22 cellular contexts compared by ENCODE assay signal in genomic region chr15:92651877-92652575, GRCh38. TPM values are rescaled to one million over a fixed set of nuclear protein-coding genes. Genes with fewer than 3 reads are reported as not detected.
DNase-seq lines count a peak whose midpoint lies in the region; ATAC-seq and TF ChIP-seq lines count a peak whose summit lies in the region.
"Had no signal": no experiment of that assay in that cellular context is flagged by ENCODE, and none has a peak within 500 bp of the region (broad histone marks: within the 10 kb centered on the region; RNA-seq: fewer than 3 reads in every experiment).

No MANE protein-coding gene starts in this region.

- TF ChIP-seq CTCF in right atrium auricular region (IDR thresholded peaks at IDR 0.05) (no peak), heart left ventricle (IDR thresholded peaks at IDR 0.05) (no peak), endothelial cell (IDR thresholded peaks at IDR 0.05; ENCODE audit: unreplicated experiment) (no peak), osteocyte (IDR thresholded peaks at IDR 0.05) (no peak)

- peaks cover 66% of the 10 kb centered on the region for H3K4me1 Mint-ChIP-seq in endothelial cell (ENCODE audit: unreplicated experiment)
- H3K4me1 Mint-ChIP-seq in osteocyte (ENCODE audit: unreplicated experiment): peaks cover 24% of the 10 kb centered on the region
- H3K4me1 Mint-ChIP-seq in T-helper 2 cell treated with Interferon-gamma antibody and Interleukin-4, amounts not matched to agents 5 μg/mL and 100 μg/mL, for 36 hours (ENCODE audit: low read depth): peaks cover 5% of the 10 kb centered on the region
- H3K4me1 Mint-ChIP-seq: central memory CD8-positive, alpha-beta T cell had no signal

- ATAC-seq in heart left ventricle (no peak), HG03521 (IDR thresholded peaks at IDR 0.05; ENCODE audit: unreplicated experiment) (no peak)
- ATAC-seq: naive thymus-derived CD8-positive, alpha-beta T cell; sciatic nerve had no signal

- H3K27ac ChIP-seq in right atrium auricular region (no peak overlapping the region), heart left ventricle (no peak overlapping the region)

- H3K36me3 ChIP-seq in right atrium auricular region (no peaks in the 10 kb centered on the region), heart left ventricle (no peaks in the 10 kb centered on the region)

- H3K9me3 ChIP-seq in right atrium auricular region (no peaks in the 10 kb centered on the region), heart left ventricle (no peaks in the 10 kb centered on the region)

- H3K4me1 ChIP-seq in right atrium auricular region (peaks cover 0 to 26% of the 10 kb centered on the region in 2 donors), heart left ventricle (peaks cover 0 to 57% (median 14%) of the 10 kb centered on the region in 12 donors)

- no peak for TF ChIP-seq POLR2A in heart left ventricle (IDR thresholded peaks at IDR 0.05)

- no peaks in the 10 kb centered on the region for H3K27me3 ChIP-seq in right atrium auricular region
- H3K27me3 ChIP-seq in heart left ventricle: peaks cover 0 to 10% (median 0%) of the 10 kb centered on the region in 9 donors

- peak overlapping the region; percentile 92 for H3K4me3 Mint-ChIP-seq in endothelial cell (ENCODE audit: unreplicated experiment)
- no peak overlapping the region for H3K4me3 Mint-ChIP-seq in osteocyte (ENCODE audit: unreplicated experiment)
- no peak overlapping the region for H3K4me3 Mint-ChIP-seq in T-helper 2 cell treated with Interferon-gamma antibody and Interleukin-4, amounts not matched to agents 5 μg/mL and 100 μg/mL, for 36 hours
- H3K4me3 Mint-ChIP-seq: central memory CD8-positive, alpha-beta T cell; T-helper 1 cell treated with Interleukin-12 subunit alpha and Interleukin-12 subunit beta and Interleukin-4 antibody, amounts not matched to agents 30 μg/mL and 1 μg/mL, for 36 hours had no signal

- H3K27me3 Mint-ChIP-seq in endothelial cell (ENCODE audit: unreplicated experiment): peaks cover 3% of the 10 kb centered on the region
- peaks cover 38% of the 10 kb centered on the region for H3K27me3 Mint-ChIP-seq in osteocyte (ENCODE audit: unreplicated experiment)
- H3K27me3 Mint-ChIP-seq in T-helper 2 cell treated with Interferon-gamma antibody and Interleukin-4, amounts not matched to agents 5 μg/mL and 100 μg/mL, for 36 hours (ENCODE audit: low read depth): peaks cover 44% of the 10 kb centered on the region

- intact Hi-C loops in heart left ventricle (cut with DNase I): no loop called here

- H3K4me3 ChIP-seq in right atrium auricular region (no peak overlapping the region), heart left ventricle (no peak overlapping the region)

- peak; percentile 47 for DNase-seq in right atrium auricular region (ENCODE audit: low spot score)
- no peak for DNase-seq in heart left ventricle
- DNase-seq in endothelial cell (ENCODE audit: low spot score): no peak
- peak; percentile 64 for DNase-seq in osteocyte (ENCODE audit: extremely low spot score, unreplicated experiment)
- no peak for DNase-seq in effector CD4-positive, alpha-beta T cell
- DNase-seq in epidermal melanocyte (ENCODE audit: insufficient read length, low spot score): no peak
- no peak for DNase-seq in T-helper 2 cell treated with Interferon-gamma antibody and Interleukin-4, amounts not matched to agents 5 μg/mL and 100 μg/mL, for 36 hours (ENCODE audit: low spot score)
- DNase-seq: activated CD4-positive, alpha-beta T cell treated with anti-CD3 and anti-CD28 coated beads, Interleukin-2, amount 50 U/mL, for 1 hour; activated naive CD4-positive, alpha-beta T cell treated with anti-CD3 and anti-CD28 coated beads, Interleukin-2, amount 50 U/mL, for 16 hours; erythroblast; foreskin fibroblast; GDM1; GOT3; naive thymus-derived CD8-positive, alpha-beta T cell; NCI-H1694 treated with DMSO at 0.1 percent for 48 hours; NCI-H526; RPMI8226; stimulated activated naive CD4-positive, alpha-beta T cell treated with Interleukin-2 at 50 U/mL for 16 hours had no signal

- peaks cover 25% of the 10 kb centered on the region for H3K36me3 Mint-ChIP-seq in endothelial cell (ENCODE audit: low read depth, unreplicated experiment)
- H3K36me3 Mint-ChIP-seq in osteocyte (ENCODE audit: unreplicated experiment): peaks cover 5% of the 10 kb centered on the region
- no peaks in the 10 kb centered on the region for H3K36me3 Mint-ChIP-seq in T-helper 2 cell treated with Interferon-gamma antibody and Interleukin-4, amounts not matched to agents 5 μg/mL and 100 μg/mL, for 36 hours (ENCODE audit: low read depth)

- H3K9me3 Mint-ChIP-seq in endothelial cell (ENCODE audit: unreplicated experiment) (no peaks in the 10 kb centered on the region), osteocyte (ENCODE audit: unreplicated experiment) (peaks cover 3% of the 10 kb centered on the region)
- H3K9me3 Mint-ChIP-seq in T-helper 2 cell treated with Interferon-gamma antibody and Interleukin-4, amounts not matched to agents 5 μg/mL and 100 μg/mL, for 36 hours: peaks cover 3% of the 10 kb centered on the region

- H3K27ac Mint-ChIP-seq in endothelial cell (ENCODE audit: unreplicated experiment) (peak overlapping the region; percentile 34), osteocyte (ENCODE audit: unreplicated experiment) (no peak overlapping the region)
- H3K27ac Mint-ChIP-seq in T-helper 2 cell treated with Interferon-gamma antibody and Interleukin-4, amounts not matched to agents 5 μg/mL and 100 μg/mL, for 36 hours: no peak overlapping the region
- H3K27ac Mint-ChIP-seq: naive thymus-derived CD8-positive, alpha-beta T cell; T-helper 1 cell treated with Interleukin-12 subunit alpha and Interleukin-12 subunit beta and Interleukin-4 antibody, amounts not matched to agents 30 μg/mL and 1 μg/mL, for 36 hours had no signal

- WGBS in heart left ventricle, 4 donors: 77 to 79% (median 78%) methylated on average over 10 of the region's 10 CpGs

RNA-seq across cellular contexts. Expression of gene FAM174B, which starts 3.5 kb away (rescaled TPM):
- total RNA-seq in right atrium auricular region (1 to 10 TPM; 6.2 to 7.1 TPM), heart left ventricle (10 to 100 TPM in 8 of 9 donors, 1 to 10 TPM in 1; 9.6 to 22.2 (median 12.3) TPM), endothelial cell (ENCODE audit: unreplicated experiment) (163 TPM), osteocyte (8.2 and 11.0 TPM in 2 replicates)
- 1 to 10 TPM; 6.8 to 8.3 TPM for polyA plus RNA-seq in heart left ventricle

Comparison
In these comparisons a context has a peak if more than half of its experiments do, and no peak if none do; other contexts are left out.
1. DNase-seq: peak in right atrium auricular region (single experiment) and osteocyte (single experiment); none in heart left ventricle (0 of 5), endothelial cell (single experiment), effector CD4-positive, alpha-beta T cell (single experiment), epidermal melanocyte (single experiment) and T-helper 2 cell treated with Interferon-gamma antibody and Interleukin-4, amounts not matched to agents 5 μg/mL and 100 μg/mL, for 36 hours (single experiment).